In the genomic region with DNA sequence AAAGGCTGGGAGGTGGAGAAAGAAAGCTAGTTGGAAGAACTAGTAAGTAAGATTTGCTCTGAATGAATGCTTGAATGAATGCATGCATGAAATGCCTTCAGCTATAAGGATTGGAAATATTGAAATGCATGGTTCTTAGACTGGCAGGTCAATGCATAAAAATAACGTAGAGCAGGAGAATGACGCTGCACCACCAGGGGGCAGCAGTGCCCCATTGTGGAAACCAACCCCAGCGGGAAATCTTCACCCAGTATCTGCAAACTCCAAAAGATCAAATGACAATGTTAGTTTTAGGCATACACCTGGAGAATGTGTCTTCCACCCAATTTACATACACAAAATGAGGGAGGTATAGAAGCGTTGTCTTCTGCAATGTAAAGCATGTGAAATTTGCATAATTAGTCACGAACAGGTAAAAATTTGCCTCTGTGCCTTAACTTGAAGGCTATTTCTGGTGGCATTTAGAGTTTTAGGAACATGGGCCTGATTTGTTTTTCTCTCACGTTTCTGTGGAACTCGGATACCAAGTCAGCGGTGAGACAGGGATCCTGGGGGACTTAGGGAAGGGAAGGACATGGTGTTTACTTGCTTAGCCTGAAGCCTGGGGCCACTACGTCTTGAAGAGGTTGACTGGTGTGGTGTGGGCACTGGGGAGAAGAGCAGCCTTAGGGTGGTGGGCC, we compare ENCODE assay signal across 8 cellular contexts.
DNase-seq lines count a peak whose midpoint lies in the region; ATAC-seq, FAIRE-seq and TF ChIP-seq lines count a peak whose summit lies in the region.

No MANE protein-coding gene starts in this region.

- no peaks in the 10 kb centered on the region for H3K9me3 ChIP-seq in A549

- peak overlapping the region; percentile 29 to 74; a peak in 5 of 6 replicates for H3K27ac ChIP-seq in A549

- H3K4me2 ChIP-seq in A549 = peak overlapping the region; percentile 22; the same call in 1 of the 3 replicates

- TF ChIP-seq CTCF in A549 (IDR thresholded peaks at IDR 0.05) = peak; percentile 98
- peak in 1 of 3 donors; percentile 43 for TF ChIP-seq CTCF in lower leg skin (IDR thresholded peaks at IDR 0.05)

- H3K4me3 ChIP-seq in A549 (no peak overlapping the region), lower leg skin (ENCODE audit: low read depth, poor library complexity, severe bottlenecking) (no peak overlapping the region)

- H3K4me1 ChIP-seq in A549 = peaks cover 5% of the 10 kb centered on the region

- FAIRE-seq in A549 (lab: Jason Lieb, UNC) = peak; percentile 70

- intact Hi-C loops in lower leg skin (cut with DNase I; ENCODE audit: low total_unique reads) = loop anchor here (10.0 kb wide), 2 partner anchors 553 to 727 kb away; a partner anchor contains a TSS

- no peak for TF ChIP-seq EP300 in A549 (IDR thresholded peaks at IDR 0.05)

- peak; percentile 96 to 98 for TF ChIP-seq RAD21 in A549 (conservative IDR thresholded peaks at IDR 0.05 in 1 of 2, IDR thresholded peaks at IDR 0.05 in 1 of 2)

- ATAC-seq in A549 (peak; percentile 88 to 96; a peak in 5 of 6 replicates), GM18498 (IDR thresholded peaks at IDR 0.05; ENCODE audit: unreplicated experiment) (peak; percentile 83), HG03135 (IDR thresholded peaks at IDR 0.05; ENCODE audit: unreplicated experiment) (peak; percentile 71)

- POLR2A ChIA-PET in A549 (lab: Yijun Ruan, JAX) = interaction anchor here (1.0 kb wide), 1 partner anchor 727 kb away, joined by 3 read pairs; no protein-coding TSS in a partner anchor

- 21% methylated on average over 9 of the region's 9 CpGs for WGBS in A549 (ENCODE audit: missing lambda C conversion rate)
- 23 to 28% methylated on average over 9 of the region's 9 CpGs for WGBS in lower leg skin, 2 donors

- CTCF ChIA-PET in A549 (lab: Yijun Ruan, JAX) = interaction anchor here (0.5 to 20.0 kb wide), 56 partner anchors 10 to 1106 kb away, joined by 3 to 388 read pairs (median 4); a partner anchor contains a TSS

- DNase-seq in A549 (ENCODE audit: low read depth in 1 of 2, low spot score in 1 of 2) (peak; percentile 60 to 77), NCI-H2196 (lab: John Stamatoyannopoulos, UW; ENCODE audit: unreplicated experiment) (peak; percentile 78), cerebellar cortex (ENCODE audit: low spot score) (peak; percentile 79), lower leg skin (ENCODE audit: low spot score in 2 of 2) (peak; percentile 42 to 92)
- DNase-seq in activated CD4-positive, CD25-positive, alpha-beta regulatory T cell treated with anti-CD3 and anti-CD28 coated beads, Interleukin-2, amount 50 U/mL, for 72 hours = peak; percentile 83
- peak; percentile 72 for DNase-seq in stimulated activated CD8-positive, alpha-beta memory T cell treated with anti-CD3 and anti-CD28 coated beads, Interleukin-15, amount 100 ng/mL, for 24 hours (ENCODE audit: low read depth)

- TF ChIP-seq POLR2A in A549 (IDR thresholded peaks at IDR 0.05; ENCODE audit: low read length) (no peak), lower leg skin (IDR thresholded peaks at IDR 0.05) (no peak)

TF ChIP-seq in A549, 52 proteins besides CTCF, POLR2A, EP300 and RAD21:
- TF ChIP-seq KDM1A (IDR thresholded peaks at IDR 0.05; ENCODE audit: low read depth) = no peak
- TF ChIP-seq SMC3 (IDR thresholded peaks at IDR 0.05) = peak; percentile 98
